10 cellular contexts compared by ENCODE assay signal in the genomic region with DNA sequence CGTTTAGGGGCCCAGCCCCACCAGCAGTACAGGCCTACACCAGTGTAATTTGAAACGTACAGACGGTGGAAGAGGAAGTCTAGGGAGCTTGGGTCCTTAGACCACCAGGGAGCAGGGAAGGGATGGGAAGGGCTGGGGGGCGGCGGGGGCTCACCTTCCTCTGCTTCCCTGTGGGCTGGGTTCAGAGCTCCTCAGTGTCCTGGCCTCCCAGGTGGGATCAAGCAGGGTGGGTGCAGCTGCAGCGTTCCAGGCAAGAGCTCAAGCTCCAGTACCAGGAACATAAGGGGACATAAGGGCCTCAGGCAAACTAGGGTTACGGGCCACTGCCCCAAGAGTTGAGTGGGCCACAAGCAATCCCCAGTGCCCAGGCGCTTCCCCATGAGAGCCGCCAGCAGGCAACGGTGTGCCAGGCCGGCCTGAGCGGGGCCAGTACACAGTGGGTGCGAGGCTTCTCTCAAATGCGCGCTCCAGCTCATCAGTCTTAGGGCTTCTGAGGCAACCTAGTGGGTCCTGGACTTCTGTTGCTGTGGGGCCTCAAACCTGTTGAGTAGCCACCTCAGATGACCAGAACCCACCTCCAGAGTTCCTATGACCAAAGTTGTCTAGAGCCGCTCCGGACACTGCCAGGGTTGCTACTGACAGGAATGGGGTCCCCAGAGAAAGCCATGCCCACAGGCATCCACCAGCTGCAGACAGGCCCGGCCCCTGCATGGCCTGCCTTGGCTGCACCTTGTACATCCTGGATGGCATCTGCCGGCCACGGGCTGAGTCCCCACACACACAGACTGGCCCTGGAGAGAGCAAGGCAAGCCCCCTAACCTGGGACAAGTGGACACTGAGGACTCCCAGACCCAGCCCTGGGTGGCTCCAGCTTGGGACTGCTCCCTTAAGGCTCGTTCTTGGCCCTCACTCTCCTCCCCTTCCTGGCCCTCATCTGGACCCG. TPM values are rescaled to one million over a fixed set of nuclear protein-coding genes. Genes with fewer than 3 reads are reported as not detected.
A peak's percentile ranks its signal among the peaks of the same experiment; 100 is the strongest.
DNase-seq lines count a peak whose midpoint lies in the region; ATAC-seq and TF ChIP-seq lines count a peak whose summit lies in the region.
"Had no signal": no experiment of that assay in that cellular context is flagged by ENCODE, and none has a peak within 500 bp of the region (broad histone marks: within the 10 kb centered on the region; RNA-seq: fewer than 3 reads in every experiment).

No MANE protein-coding gene starts in this region.

- TF ChIP-seq CTCF in neural crest cell (conservative IDR thresholded peaks at IDR 0.05) = no peak
- no peak for TF ChIP-seq CTCF in vagina (IDR thresholded peaks at IDR 0.05)

- H3K27ac ChIP-seq in vagina = no peak overlapping the region

- no peaks in the 10 kb centered on the region for H3K9me3 Mint-ChIP-seq in activated naive CD8-positive, alpha-beta T cell (ENCODE audit: low read depth)
- no peaks in the 10 kb centered on the region for H3K9me3 Mint-ChIP-seq in neural crest cell

- H3K27me3 Mint-ChIP-seq in activated naive CD8-positive, alpha-beta T cell = no peaks in the 10 kb centered on the region
- H3K27me3 Mint-ChIP-seq in neural crest cell (ENCODE audit: low read depth) = no peaks in the 10 kb centered on the region

- peaks cover 15% of the 10 kb centered on the region for H3K4me1 ChIP-seq in vagina

- H3K27me3 ChIP-seq in vagina = no peaks in the 10 kb centered on the region

- no peaks in the 10 kb centered on the region for H3K9me3 ChIP-seq in vagina

- H3K4me1 Mint-ChIP-seq in activated naive CD8-positive, alpha-beta T cell (ENCODE audit: low read depth) = peaks cover 11% of the 10 kb centered on the region
- H3K4me1 Mint-ChIP-seq in neural crest cell = peaks cover 11% of the 10 kb centered on the region

- H3K36me3 Mint-ChIP-seq in activated naive CD8-positive, alpha-beta T cell = no peaks in the 10 kb centered on the region
- H3K36me3 Mint-ChIP-seq in neural crest cell (ENCODE audit: low read depth) = peaks cover 9% of the 10 kb centered on the region

- H3K36me3 ChIP-seq in vagina = peaks cover 0 to 4% of the 10 kb centered on the region in 2 donors

- no peak overlapping the region for H3K4me3 ChIP-seq in vagina

- no peak for TF ChIP-seq POLR2A in vagina (IDR thresholded peaks at IDR 0.05)

- intact Hi-C loops in vagina (cut with DNase I) = no loop called here

- H3K27ac Mint-ChIP-seq in activated naive CD8-positive, alpha-beta T cell = peak overlapping the region; percentile 50
- peak overlapping the region; percentile 12 for H3K27ac Mint-ChIP-seq in neural crest cell (ENCODE audit: unreplicated experiment)

- ATAC-seq in GM18511 (IDR thresholded peaks at IDR 0.05; ENCODE audit: unreplicated experiment) = peak; percentile 14
- ATAC-seq in HG02798 (IDR thresholded peaks at IDR 0.05; ENCODE audit: poor library complexity, unreplicated experiment) = peak; percentile 11
- no peak for ATAC-seq in HG02759 (IDR thresholded peaks at IDR 0.05; ENCODE audit: unreplicated experiment)

- peak overlapping the region; percentile 46 for H3K4me3 Mint-ChIP-seq in activated naive CD8-positive, alpha-beta T cell
- H3K4me3 Mint-ChIP-seq in neural crest cell = no peak overlapping the region

- DNase-seq in neural crest cell (ENCODE audit: low read depth, low spot score) (no peak), foreskin melanocyte (no peak), vagina (ENCODE audit: extremely low spot score in 2 of 2) (no peak), AML-193 (lab: John Stamatoyannopoulos, UW) (no peak)
- DNase-seq: DMS153, SW 1271 had no signal

RNA-seq across cellular contexts. Expression of a gene that starts 5.2 kb away (rescaled TPM):
- total RNA-seq in neural crest cell = 9.3 and 11.4 TPM in 2 replicates
- 0.98 TPM for total RNA-seq in vagina

RNA-seq across cellular contexts. Expression of a gene that starts 19.2 kb away (rescaled TPM):
- 23.4 and 25.8 TPM in 2 replicates for total RNA-seq in neural crest cell
- 20.4 TPM for total RNA-seq in vagina

RNA-seq across cellular contexts. Expression of a gene that starts 22.5 kb away (rescaled TPM):
- total RNA-seq in neural crest cell (32.6 and 33.9 TPM in 2 replicates), vagina (16.5 TPM)

RNA-seq across cellular contexts. Expression of a gene that starts 31.3 kb away (rescaled TPM):
- total RNA-seq in neural crest cell = 102 and 103 TPM in 2 replicates
- total RNA-seq in vagina = 60.6 TPM
